28 cellular contexts compared by ENCODE assay signal in the genomic region with DNA sequence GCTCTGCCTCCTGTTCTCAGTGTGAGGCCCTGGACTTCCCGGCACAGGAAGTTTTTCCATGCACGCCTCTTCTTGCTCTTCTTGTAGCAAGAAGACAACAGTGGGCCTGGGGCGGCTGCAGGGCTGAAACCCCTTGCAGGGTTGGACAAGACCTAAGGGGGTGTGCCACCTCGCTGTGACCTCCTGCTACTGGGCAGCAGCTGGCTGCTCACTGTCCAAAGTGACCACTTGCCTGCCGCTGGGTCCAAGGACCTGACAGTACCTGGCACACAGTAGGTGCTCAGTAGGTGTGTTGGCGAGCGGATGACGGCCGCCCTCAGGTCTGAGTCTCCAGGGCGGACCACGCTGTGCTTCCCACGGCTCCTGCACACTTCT.
"Had no signal": no experiment of that assay in that cellular context is flagged by ENCODE, and none has a peak within 500 bp of the region (broad histone marks: within the 10 kb centered on the region; RNA-seq: fewer than 3 reads in every experiment).

No MANE protein-coding gene starts in this region.

- H3K4me3 ChIP-seq: ascending aorta, colonic mucosa, dorsolateral prefrontal cortex, gastrocnemius medialis, lung, mucosa of descending colon, ovary, prostate gland, SK-N-MC, spleen, transverse colon had no signal

- H3K4me1 ChIP-seq: ascending aorta, colonic mucosa, gastrocnemius medialis, prostate gland, spleen, transverse colon had no signal

- H3K27ac ChIP-seq: ascending aorta, brain microvascular endothelial cell, colonic mucosa, dorsolateral prefrontal cortex, gastrocnemius medialis, neutrophil, ovary, prostate gland, SK-N-MC, spleen, transverse colon, WERI-Rb-1 had no signal

- H3K36me3 ChIP-seq: ascending aorta, brain microvascular endothelial cell, colonic mucosa, gastrocnemius medialis, neutrophil, ovary, prostate gland, spleen, transverse colon, WERI-Rb-1 had no signal

- ATAC-seq: activated CD4-positive, CD25-positive, alpha-beta regulatory T cell treated with anti-CD3 and anti-CD28 coated beads, Interleukin-2, amount 50 U/mL, for 24 hours; gastrocnemius medialis; left lobe of liver; mucosa of descending colon; T-helper 17 cell had no signal

- H3K27me3 ChIP-seq: ascending aorta, brain microvascular endothelial cell, colonic mucosa, neutrophil, ovary, transverse colon had no signal

- DNase-seq: activated CD4-positive, alpha-beta T cell treated with anti-CD3 and anti-CD28 coated beads for 48 hours; activated CD4-positive, alpha-beta T cell treated with anti-CD3 and anti-CD28 coated beads, Interleukin-2, amount 50 U/mL, for 48 hours; activated CD8-positive, alpha-beta memory T cell treated with anti-CD3 and anti-CD28 coated beads for 24 hours; activated gamma-delta T cell; activated naive CD4-positive, alpha-beta T cell treated with anti-CD3 and anti-CD28 coated beads, Interleukin-2, amount 10 ng/mL, durations not matched to agents 7 days and 5 days; activated naive CD8-positive, alpha-beta T cell treated with anti-CD3 and anti-CD28 coated beads, Interleukin-2, amount 10 ng/mL, durations not matched to agents 7 days and 5 days; brain microvascular endothelial cell; colonic mucosa; dorsolateral prefrontal cortex; effector memory CD4-positive, alpha-beta T cell; gastrocnemius medialis; hippocampal formation; immature natural killer cell; mucosa of descending colon; ovary; spleen; stimulated activated naive CD4-positive, alpha-beta T cell; T-helper 17 cell; T1000; transverse colon; WERI-Rb-1 had no signal

- H3K9me3 ChIP-seq: ascending aorta, colonic mucosa, gastrocnemius medialis, mucosa of descending colon, neutrophil, ovary, prostate gland, spleen, transverse colon had no signal
